Comparison of ENCODE assay signal across 1 cellular context in the genomic region with DNA sequence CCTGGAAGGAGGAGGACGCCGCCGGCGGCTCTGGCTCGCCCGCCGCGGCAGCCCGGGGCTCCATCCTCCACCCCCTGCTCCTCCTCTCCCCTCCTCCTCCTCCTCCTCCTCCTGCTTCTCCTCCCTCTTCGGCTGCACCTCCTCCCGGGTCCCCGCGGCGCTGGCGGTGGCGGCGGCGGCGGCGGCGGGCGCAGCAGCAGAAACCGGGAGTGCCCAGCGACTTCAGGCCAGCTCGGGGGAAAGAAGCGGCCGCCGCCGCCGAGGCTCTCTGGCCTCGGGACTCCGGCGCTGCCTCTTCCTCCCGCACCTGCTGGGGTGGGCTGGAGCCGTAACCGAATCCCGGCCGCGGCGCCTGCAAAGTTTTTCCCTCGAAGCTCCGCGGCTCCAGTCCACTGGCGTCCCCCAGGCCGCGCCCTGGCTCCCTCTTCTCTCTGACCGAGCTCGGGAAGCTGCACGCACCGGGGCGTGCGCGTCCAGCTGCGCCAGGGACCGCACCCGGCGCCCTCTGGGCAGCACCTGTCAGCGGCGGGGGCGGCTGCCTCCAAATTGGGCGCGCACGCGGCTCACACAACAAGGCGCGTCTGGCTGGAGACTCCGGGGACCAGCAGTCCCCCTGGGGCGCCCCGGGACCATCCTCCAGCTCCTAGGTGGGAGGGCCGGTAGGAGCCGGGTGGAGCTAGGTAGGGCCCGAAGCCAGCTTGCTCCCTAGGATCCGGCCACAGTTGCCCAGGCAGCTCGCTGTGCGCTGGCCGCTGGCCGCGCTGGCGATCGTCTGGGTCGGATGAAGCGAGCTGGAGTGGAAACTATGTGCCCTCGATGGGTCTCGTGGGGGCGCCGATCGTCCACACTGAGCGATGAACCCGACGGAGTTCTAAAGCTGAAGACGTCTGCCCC.
TF ChIP-seq lines count a peak whose summit lies in the region.

A gene (minus strand): TSS at position 583 of the 894 bp plus-strand sequence.

TF ChIP-seq in HCT116, 20 proteins besides CTCF, POLR2A, EP300 and RAD21 (continued from another document):
- TF ChIP-seq ZNF274 (IDR thresholded peaks at IDR 0.05; ENCODE audit: low read depth, low read length) (no peak), SIN3A (IDR thresholded peaks at IDR 0.05; ENCODE audit: low read depth) (no peak), JUND (IDR thresholded peaks at IDR 0.05) (no peak), CBX3 (IDR thresholded peaks at IDR 0.05; ENCODE audit: low read depth) (no peak)
- TF ChIP-seq, protein P1, sequence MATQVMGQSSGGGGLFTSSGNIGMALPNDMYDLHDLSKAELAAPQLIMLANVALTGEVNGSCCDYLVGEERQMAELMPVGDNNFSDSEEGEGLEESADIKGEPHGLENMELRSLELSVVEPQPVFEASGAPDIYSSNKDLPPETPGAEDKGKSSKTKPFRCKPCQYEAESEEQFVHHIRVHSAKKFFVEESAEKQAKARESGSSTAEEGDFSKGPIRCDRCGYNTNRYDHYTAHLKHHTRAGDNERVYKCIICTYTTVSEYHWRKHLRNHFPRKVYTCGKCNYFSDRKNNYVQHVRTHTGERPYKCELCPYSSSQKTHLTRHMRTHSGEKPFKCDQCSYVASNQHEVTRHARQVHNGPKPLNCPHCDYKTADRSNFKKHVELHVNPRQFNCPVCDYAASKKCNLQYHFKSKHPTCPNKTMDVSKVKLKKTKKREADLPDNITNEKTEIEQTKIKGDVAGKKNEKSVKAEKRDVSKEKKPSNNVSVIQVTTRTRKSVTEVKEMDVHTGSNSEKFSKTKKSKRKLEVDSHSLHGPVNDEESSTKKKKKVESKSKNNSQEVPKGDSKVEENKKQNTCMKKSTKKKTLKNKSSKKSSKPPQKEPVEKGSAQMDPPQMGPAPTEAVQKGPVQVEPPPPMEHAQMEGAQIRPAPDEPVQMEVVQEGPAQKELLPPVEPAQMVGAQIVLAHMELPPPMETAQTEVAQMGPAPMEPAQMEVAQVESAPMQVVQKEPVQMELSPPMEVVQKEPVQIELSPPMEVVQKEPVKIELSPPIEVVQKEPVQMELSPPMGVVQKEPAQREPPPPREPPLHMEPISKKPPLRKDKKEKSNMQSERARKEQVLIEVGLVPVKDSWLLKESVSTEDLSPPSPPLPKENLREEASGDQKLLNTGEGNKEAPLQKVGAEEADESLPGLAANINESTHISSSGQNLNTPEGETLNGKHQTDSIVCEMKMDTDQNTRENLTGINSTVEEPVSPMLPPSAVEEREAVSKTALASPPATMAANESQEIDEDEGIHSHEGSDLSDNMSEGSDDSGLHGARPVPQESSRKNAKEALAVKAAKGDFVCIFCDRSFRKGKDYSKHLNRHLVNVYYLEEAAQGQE (IDR thresholded peaks at IDR 0.05; ENCODE audit: low read depth): no peak
